18 cellular contexts compared by ENCODE assay signal in genomic region chr1:204709960-204710912, GRCh38. TPM values are rescaled to one million over a fixed set of nuclear protein-coding genes. Genes with fewer than 3 reads are reported as not detected.
"Had no signal": no experiment of that assay in that cellular context is flagged by ENCODE, and none has a peak within 500 bp of the region (broad histone marks: within the 10 kb centered on the region; RNA-seq: fewer than 3 reads in every experiment).

No MANE protein-coding gene starts in this region.

- H3K9me3 Mint-ChIP-seq: activated CD4-positive, alpha-beta T cell treated with anti-CD3 and anti-CD28 coated beads, Interleukin-2, amount 10 ng/mL, durations not matched to agents 7 days and 5 days; activated naive CD8-positive, alpha-beta T cell treated with anti-CD3 and anti-CD28 coated beads for 36 hours; activated T-cell treated with anti-CD3 and anti-CD28 coated beads, Interleukin-2, amount 50 U/mL, for 72 hours; naive B cell; stimulated activated effector memory CD8-positive, alpha-beta T cell treated with anti-CD3 and anti-CD28 coated beads, Interleukin-12 subunit alpha, Interleukin-12 subunit beta, amount 100 ng/mL, for 72 hours had no signal

- H3K36me3 Mint-ChIP-seq: activated naive CD8-positive, alpha-beta T cell treated with anti-CD3 and anti-CD28 coated beads for 36 hours; naive B cell; stimulated activated effector memory CD8-positive, alpha-beta T cell treated with anti-CD3 and anti-CD28 coated beads, Interleukin-12 subunit alpha, Interleukin-12 subunit beta, amount 100 ng/mL, for 72 hours had no signal

- H3K4me1 ChIP-seq: body of pancreas had no signal

- H3K4me3 Mint-ChIP-seq: activated CD4-positive, alpha-beta T cell treated with anti-CD3 and anti-CD28 coated beads, Interleukin-2, amount 10 ng/mL, durations not matched to agents 7 days and 5 days; activated naive CD8-positive, alpha-beta T cell treated with anti-CD3 and anti-CD28 coated beads for 36 hours; activated T-cell treated with anti-CD3 and anti-CD28 coated beads, Interleukin-2, amount 50 U/mL, for 72 hours; naive B cell; stimulated activated effector memory CD8-positive, alpha-beta T cell treated with anti-CD3 and anti-CD28 coated beads, Interleukin-12 subunit alpha, Interleukin-12 subunit beta, amount 100 ng/mL, for 72 hours had no signal

- H3K4me3 ChIP-seq: body of pancreas, colonic mucosa, esophagus muscularis mucosa, lung had no signal

- H3K27me3 ChIP-seq: body of pancreas, colonic mucosa had no signal

- DNase-seq: activated CD4-positive, alpha-beta T cell treated with anti-CD3 and anti-CD28 coated beads, Interleukin-2, amount 10 ng/mL, durations not matched to agents 7 days and 5 days; activated CD8-positive, alpha-beta memory T cell treated with anti-CD3 and anti-CD28 coated beads, Interleukin-2, amount 50 U/mL, for 48 hours; activated gamma-delta T cell; activated naive CD8-positive, alpha-beta T cell treated with anti-CD3 and anti-CD28 coated beads for 36 hours; activated T-cell treated with anti-CD3 and anti-CD28 coated beads, Interleukin-2, amount 50 U/mL, for 72 hours; amygdala; body of pancreas; central memory CD4-positive, alpha-beta T cell; colonic mucosa; hippocampal formation; naive B cell; retina had no signal

- H3K9me3 ChIP-seq: body of pancreas, colonic mucosa, esophagus muscularis mucosa, neutrophil had no signal

- H3K27ac Mint-ChIP-seq: activated CD4-positive, alpha-beta T cell treated with anti-CD3 and anti-CD28 coated beads, Interleukin-2, amount 10 ng/mL, durations not matched to agents 7 days and 5 days; activated naive CD8-positive, alpha-beta T cell treated with anti-CD3 and anti-CD28 coated beads for 36 hours; activated T-cell treated with anti-CD3 and anti-CD28 coated beads, Interleukin-2, amount 50 U/mL, for 72 hours; stimulated activated effector memory CD8-positive, alpha-beta T cell treated with anti-CD3 and anti-CD28 coated beads, Interleukin-12 subunit alpha, Interleukin-12 subunit beta, amount 100 ng/mL, for 72 hours had no signal

- H3K27ac ChIP-seq: body of pancreas, colonic mucosa, esophagus muscularis mucosa, neutrophil had no signal

- H3K36me3 ChIP-seq: colonic mucosa, esophagus muscularis mucosa, neutrophil had no signal

RNA-seq across cellular contexts. Expression of gene LRRN2, which starts 24.7 kb away (rescaled TPM):
- total RNA-seq: activated CD4-positive, alpha-beta T cell treated with anti-CD3 and anti-CD28 coated beads, Interleukin-2, amount 10 ng/mL, durations not matched to agents 7 days and 5 days; activated naive CD8-positive, alpha-beta T cell treated with anti-CD3 and anti-CD28 coated beads for 36 hours; activated T-cell treated with anti-CD3 and anti-CD28 coated beads, Interleukin-2, amount 50 U/mL, for 72 hours; mononuclear cell; T-helper 2 cell treated with Interferon-gamma antibody and Interleukin-4, amounts not matched to agents 100 ng/mL and 5 ng/mL, for 36 hours had no signal
